8 cellular contexts compared by ENCODE assay signal in genomic region chr19:12669272-12670158, GRCh38. TPM values are rescaled to one million over a fixed set of nuclear protein-coding genes. Genes with fewer than 3 reads are reported as not detected.
DNase-seq lines count a peak whose midpoint lies in the region; ATAC-seq and TF ChIP-seq lines count a peak whose summit lies in the region.

No MANE protein-coding gene starts in this region.

- no peaks in the 10 kb centered on the region for H3K27me3 Mint-ChIP-seq in CD8-positive, alpha-beta memory T cell
- H3K27me3 Mint-ChIP-seq in HFFc6 (ENCODE audit: insufficient read depth) = peaks cover 4% of the 10 kb centered on the region; the same call in 1 of the 2 replicates

- peak; percentile 63 to 84 (median 74) for DNase-seq in CD8-positive, alpha-beta memory T cell
- DNase-seq in HFFc6 (peak; percentile 68), NCI-H510A treated with DMSO at 0.1 percent for 48 hours (lab: John Stamatoyannopoulos, UW) (peak; percentile 92), coronary artery (ENCODE audit: low spot score) (peak; percentile 84), left colon (peak; percentile 77 to 83)
- DNase-seq in activated CD4-positive, alpha-beta T cell treated with anti-CD3 and anti-CD28 coated beads for 48 hours = peak; percentile 81
- peak; percentile 63 to 70 for DNase-seq in stimulated activated CD4-positive, alpha-beta T cell treated with anti-CD3 and anti-CD28 coated beads, Interleukin-1b, Interleukin-23, amount 100 ng/mL, for 4 hours (ENCODE audit: low read depth in 2 of 2)

- H3K4me1 ChIP-seq in CD8-positive, alpha-beta memory T cell (ENCODE audit: insufficient read depth, low read length) = peaks cover 42% of the 10 kb centered on the region

- POLR2A ChIA-PET in CD8-positive, alpha-beta memory T cell (lab: Charles Lee) = interaction anchor here (0.5 to 2.2 kb wide), 12 partner anchors 12 to 1089 kb away, joined by 3 to 12 read pairs (median 3); partner anchors contain the start of genes DHPS, FBXW9, GCDH and JUNB

- peak overlapping the region; percentile 71 for H3K4me3 ChIP-seq in CD8-positive, alpha-beta memory T cell (ENCODE audit: low read length)
- peak overlapping the region; percentile 93 for H3K4me3 ChIP-seq in coronary artery

- no peaks in the 10 kb centered on the region for H3K27me3 ChIP-seq in CD8-positive, alpha-beta memory T cell (ENCODE audit: insufficient read depth, low read length, poor library complexity, severe bottlenecking)

- TF ChIP-seq CTCF in HFFc6 (IDR thresholded peaks at IDR 0.05) (peak; percentile 46), coronary artery (IDR thresholded peaks at IDR 0.05) (no peak)

- H3K4me3 Mint-ChIP-seq in CD8-positive, alpha-beta memory T cell = peak overlapping the region; percentile 87 to 99 (median 95)
- H3K4me3 Mint-ChIP-seq in HFFc6 = peak overlapping the region; percentile 95

- peak overlapping the region; percentile 99 to 100 (median 100) for H3K27ac Mint-ChIP-seq in CD8-positive, alpha-beta memory T cell
- H3K27ac Mint-ChIP-seq in HFFc6 = peak overlapping the region; percentile 100

- no peaks in the 10 kb centered on the region for H3K9me3 Mint-ChIP-seq in CD8-positive, alpha-beta memory T cell
- no peaks in the 10 kb centered on the region for H3K9me3 Mint-ChIP-seq in HFFc6

- no peaks in the 10 kb centered on the region for H3K9me3 ChIP-seq in CD8-positive, alpha-beta memory T cell (ENCODE audit: low read length)

- intact Hi-C loops in left colon (cut with DNase I, micrococcal nuclease) = loop anchor here in 1 of 2 donors (10.0 kb wide), 1 partner anchor 105 kb away; no protein-coding TSS in a partner anchor

- H3K36me3 Mint-ChIP-seq in CD8-positive, alpha-beta memory T cell = peaks cover 4 to 55% (median 5%) of the 10 kb centered on the region in 3 donors
- peaks cover 10% of the 10 kb centered on the region for H3K36me3 Mint-ChIP-seq in HFFc6 (ENCODE audit: low read depth)

- peaks cover 50 to 64% (median 52%) of the 10 kb centered on the region in 3 donors for H3K4me1 Mint-ChIP-seq in CD8-positive, alpha-beta memory T cell
- peaks cover 45% of the 10 kb centered on the region for H3K4me1 Mint-ChIP-seq in HFFc6 (ENCODE audit: low read depth)

- peaks cover 9% of the 10 kb centered on the region for H3K36me3 ChIP-seq in CD8-positive, alpha-beta memory T cell (ENCODE audit: insufficient read depth, low read length)

- CTCF ChIA-PET in CD8-positive, alpha-beta memory T cell (lab: Charles Lee) = interaction anchor here (0.6 to 2.5 kb wide), 8 partner anchors 9 to 127 kb away, joined by 3 to 8 read pairs (median 3); partner anchors contain the start of gene DHPS

- peak; percentile 72 for ATAC-seq in left colon
- ATAC-seq in GM19395 (IDR thresholded peaks at IDR 0.05; ENCODE audit: unreplicated experiment) = no peak

- H3K27ac ChIP-seq in CD8-positive, alpha-beta memory T cell (ENCODE audit: low read depth, low read length) = peak overlapping the region; percentile 86
- peak overlapping the region; percentile 92 to 94 for H3K27ac ChIP-seq in coronary artery

RNA-seq across cellular contexts. Expression of gene WDR83, which starts 2.9 kb away (rescaled TPM):
- 10 to 100 TPM; 18.8 to 19.9 TPM for total RNA-seq in CD8-positive, alpha-beta memory T cell
- polyA plus RNA-seq in CD8-positive, alpha-beta memory T cell = 13.1 TPM
- total RNA-seq in HFFc6 (2021; fragmentation: NEBNext Ultra II Directional; extraction: Animal tissue kit (Norgen Biotek cat#: 25700)) = 10 to 100 TPM in 3 of 6 experiments, 1 to 10 TPM in 3; 8.6 to 13.3 (median 9.9) TPM
- total RNA-seq in left colon = 1 to 10 TPM; 6.6 to 8.3 TPM

RNA-seq across cellular contexts. Expression of gene MAN2B1, which starts 3.0 kb away (rescaled TPM):
- 10 to 100 TPM; 83.8 to 85.3 TPM for total RNA-seq in CD8-positive, alpha-beta memory T cell
- polyA plus RNA-seq in CD8-positive, alpha-beta memory T cell = 76.4 TPM
- 10 to 100 TPM; 49.9 to 69.9 (median 65.2) TPM for total RNA-seq in HFFc6 (2021; fragmentation: NEBNext Ultra II Directional; extraction: Animal tissue kit (Norgen Biotek cat#: 25700))
- total RNA-seq in left colon = 100 to 1,000 TPM in 1 of 2 donors, 10 to 100 TPM in 1; 77.9 to 116 TPM

RNA-seq across cellular contexts. Expression of gene DHPS, which starts 12.2 kb away (rescaled TPM):
- total RNA-seq in CD8-positive, alpha-beta memory T cell = 100 to 1,000 TPM; 113 to 116 TPM
- 91.8 TPM for polyA plus RNA-seq in CD8-positive, alpha-beta memory T cell
- 10 to 100 TPM; 53.3 to 69.2 (median 59.6) TPM for total RNA-seq in HFFc6 (2021; fragmentation: NEBNext Ultra II Directional; extraction: Animal tissue kit (Norgen Biotek cat#: 25700))
- 10 to 100 TPM; 68.4 to 74.7 TPM for total RNA-seq in left colon

RNA-seq across cellular contexts. Expression of gene GNG14, which starts 18.3 kb away (rescaled TPM):
- total RNA-seq in CD8-positive, alpha-beta memory T cell = not detected
- polyA plus RNA-seq in CD8-positive, alpha-beta memory T cell = not detected
- total RNA-seq in HFFc6 (2021; fragmentation: NEBNext Ultra II Directional; extraction: Animal tissue kit (Norgen Biotek cat#: 25700)) = not detected
- not detected for total RNA-seq in left colon

RNA-seq across cellular contexts. Expression of gene FBXW9, which starts 26.9 kb away (rescaled TPM):
- total RNA-seq in CD8-positive, alpha-beta memory T cell = 1 to 10 TPM; 7.9 to 8.1 TPM
- polyA plus RNA-seq in CD8-positive, alpha-beta memory T cell = 5.9 TPM
- total RNA-seq in HFFc6 (2021; fragmentation: NEBNext Ultra II Directional; extraction: Animal tissue kit (Norgen Biotek cat#: 25700)) = 1 to 10 TPM; 4.5 to 7.1 (median 5.4) TPM
- total RNA-seq in left colon = 1 to 10 TPM; 6.2 to 7.0 TPM
